ENCODE assay signal across 30 cellular contexts in genomic region chr16:57051696-57052228, GRCh38. TPM values are rescaled to one million over a fixed set of nuclear protein-coding genes. Genes with fewer than 3 reads are reported as not detected.
DNase-seq lines count a peak whose midpoint lies in the region; ATAC-seq, FAIRE-seq and TF ChIP-seq lines count a peak whose summit lies in the region.
"Had no signal": no experiment of that assay in that cellular context is flagged by ENCODE, and none has a peak within 500 bp of the region (broad histone marks: within the 10 kb centered on the region; RNA-seq: fewer than 3 reads in every experiment).

No MANE protein-coding gene starts in this region.

- no peaks in the 10 kb centered on the region for H3K79me2 ChIP-seq in Karpas-422 (ENCODE audit: low read length)
- H3K79me2 ChIP-seq: parathyroid adenoma had no signal

- FAIRE-seq in GM12892 (lab: Jason Lieb, UNC): peak; percentile 40
- FAIRE-seq: D721Med, urothelium cell line had no signal

- no peak overlapping the region for H3K9ac ChIP-seq in Karpas-422 (ENCODE audit: low read length)
- H3K9ac ChIP-seq: parathyroid adenoma had no signal

- H3K27ac Mint-ChIP-seq in activated naive CD4-positive, alpha-beta T cell treated with anti-CD3 and anti-CD28 coated beads for 36 hours: peak overlapping the region; percentile 56
- peak overlapping the region; percentile 77 to 88 for H3K27ac Mint-ChIP-seq in activated naive CD4-positive, alpha-beta T cell treated with anti-CD3 and anti-CD28 coated beads, Interleukin-2, amount 50 U/mL, for 72 hours
- H3K27ac Mint-ChIP-seq in stimulated activated memory B cell treated with anti-CD40 and anti-IgM and Interleukin-4, amounts not matched to agents 10 μg/mL and 1 μg/mL and 100 μg/mL, for 72 hours: peak overlapping the region; percentile 97

- intact Hi-C loops in activated naive CD4-positive, alpha-beta T cell treated with anti-CD3 and anti-CD28 coated beads for 36 hours (cut with micrococcal nuclease): no loop called here

- H3K27me3 ChIP-seq in Karpas-422 (ENCODE audit: low read length): no peaks in the 10 kb centered on the region
- H3K27me3 ChIP-seq: dorsolateral prefrontal cortex had no signal

- no peak overlapping the region for H3K4me3 Mint-ChIP-seq in activated naive CD4-positive, alpha-beta T cell treated with anti-CD3 and anti-CD28 coated beads for 36 hours
- peak overlapping the region; percentile 78 for H3K4me3 Mint-ChIP-seq in stimulated activated memory B cell treated with anti-CD40 and anti-IgM and Interleukin-4, amounts not matched to agents 10 μg/mL and 1 μg/mL and 100 μg/mL, for 72 hours
- H3K4me3 Mint-ChIP-seq: immature natural killer cell had no signal

- H3K36me3 Mint-ChIP-seq in activated naive CD4-positive, alpha-beta T cell treated with anti-CD3 and anti-CD28 coated beads for 36 hours (ENCODE audit: low read depth): peaks cover 37% of the 10 kb centered on the region
- H3K36me3 Mint-ChIP-seq in activated naive CD4-positive, alpha-beta T cell treated with anti-CD3 and anti-CD28 coated beads, Interleukin-2, amount 50 U/mL, for 72 hours: peaks cover 20 to 32% of the 10 kb centered on the region in 2 donors
- H3K36me3 Mint-ChIP-seq in stimulated activated memory B cell treated with anti-CD40 and anti-IgM and Interleukin-4, amounts not matched to agents 10 μg/mL and 1 μg/mL and 100 μg/mL, for 72 hours: peaks cover 79% of the 10 kb centered on the region

- no peaks in the 10 kb centered on the region for H4K20me1 ChIP-seq in Karpas-422 (ENCODE audit: insufficient read depth, low read depth, low read length)

- peak; percentile 25 for DNase-seq in activated naive CD4-positive, alpha-beta T cell treated with anti-CD3 and anti-CD28 coated beads for 36 hours
- no peak for DNase-seq in activated naive CD4-positive, alpha-beta T cell (lab: John Stamatoyannopoulos, UW)
- no peak for DNase-seq in GM12892 (ENCODE audit: insufficient read length)
- no peak for DNase-seq in activated naive CD4-positive, alpha-beta T cell treated with anti-CD3 and anti-CD28 coated beads, Interleukin-2, amount 50 U/mL, for 72 hours (ENCODE audit: low spot score in 2 of 2)
- DNase-seq in Karpas-422: no peak
- DNase-seq: activated CD4-positive, CD25-positive, alpha-beta regulatory T cell; activated CD8-positive, alpha-beta memory T cell treated with anti-CD3 and anti-CD28 coated beads for 24 hours; activated T-cell treated with anti-CD3 and anti-CD28 coated beads, Interleukin-2, amount 50 U/mL, for 48 hours; C1 segment of cervical spinal cord; cerebellar nuclear complex; dorsolateral prefrontal cortex; HCEC 1CT; hypothalamus; immature natural killer cell; left colon; MM.1S; NCI-H1417; NCI-H2081; NCI-H2227 treated with DMSO at 0.1 percent for 48 hours; NCI-H526 treated with DMSO at 0.1 percent for 48 hours; Right ventricle myocardium superior; stimulated activated CD4-positive, alpha-beta T cell treated with anti-CD3 and anti-CD28 coated beads, Interleukin-1b, Interleukin-23, amount 100 ng/mL, for 48 hours had no signal

- H3K9me3 Mint-ChIP-seq in activated naive CD4-positive, alpha-beta T cell treated with anti-CD3 and anti-CD28 coated beads for 36 hours: no peaks in the 10 kb centered on the region
- no peaks in the 10 kb centered on the region for H3K9me3 Mint-ChIP-seq in activated naive CD4-positive, alpha-beta T cell treated with anti-CD3 and anti-CD28 coated beads, Interleukin-2, amount 50 U/mL, for 72 hours
- no peaks in the 10 kb centered on the region for H3K9me3 Mint-ChIP-seq in stimulated activated memory B cell treated with anti-CD40 and anti-IgM and Interleukin-4, amounts not matched to agents 10 μg/mL and 1 μg/mL and 100 μg/mL, for 72 hours
- H3K9me3 Mint-ChIP-seq: immature natural killer cell had no signal

- peaks cover 25% of the 10 kb centered on the region; the same call in 1 of the 2 replicates for H3K36me3 ChIP-seq in Karpas-422 (ENCODE audit: insufficient read depth, low read length)
- H3K36me3 ChIP-seq: thoracic aorta had no signal

- ATAC-seq in activated naive CD4-positive, alpha-beta T cell treated with anti-CD3 and anti-CD28 coated beads, Interleukin-2, amount 50 U/mL, for 72 hours: peak in 1 of 2 donors; percentile 41
- ATAC-seq in stimulated activated memory B cell treated with anti-CD40 and anti-IgM and Interleukin-4, amounts not matched to agents 10 μg/mL and 1 μg/mL and 100 μg/mL, for 72 hours: peak; percentile 79
- ATAC-seq in HG03175 (IDR thresholded peaks at IDR 0.05; ENCODE audit: unreplicated experiment) (no peak), GM19452 (IDR thresholded peaks at IDR 0.05; ENCODE audit: unreplicated experiment) (no peak)
- ATAC-seq: left colon had no signal

- H3K4me2 ChIP-seq in Karpas-422 (ENCODE audit: low read depth, low read length, poor library complexity, severe bottlenecking): no peak overlapping the region
- H3K4me2 ChIP-seq: smooth muscle cell had no signal

- H3K27ac ChIP-seq in Karpas-422 (ENCODE audit: low read length): no peak overlapping the region
- H3K27ac ChIP-seq: dorsolateral prefrontal cortex, parathyroid adenoma, thoracic aorta had no signal

- H3K9me3 ChIP-seq in Karpas-422 (ENCODE audit: low read length): no peaks in the 10 kb centered on the region
- H3K9me3 ChIP-seq: thoracic aorta had no signal

- H2AFZ ChIP-seq in Karpas-422 (ENCODE audit: low read length): no peak overlapping the region
- H2AFZ ChIP-seq: parathyroid adenoma had no signal

- CTCF ChIA-PET in activated naive CD4-positive, alpha-beta T cell treated with anti-CD3 and anti-CD28 coated beads for 36 hours (lab: Charles Lee): interaction anchor here (4.8 kb wide), 1 partner anchor 87 kb away, joined by 27 read pairs; no protein-coding TSS in a partner anchor

- H3K4me3 ChIP-seq in Karpas-422 (ENCODE audit: low read length): no peak overlapping the region
- H3K4me3 ChIP-seq: dorsolateral prefrontal cortex, smooth muscle cell, thoracic aorta had no signal

- H3K4me1 ChIP-seq in Karpas-422 (ENCODE audit: low read length): no peaks in the 10 kb centered on the region
- H3K4me1 ChIP-seq: parathyroid adenoma had no signal

- peaks cover 45% of the 10 kb centered on the region for H3K4me1 Mint-ChIP-seq in activated naive CD4-positive, alpha-beta T cell treated with anti-CD3 and anti-CD28 coated beads for 36 hours (ENCODE audit: low read depth)
- peaks cover 68% of the 10 kb centered on the region for H3K4me1 Mint-ChIP-seq in stimulated activated memory B cell treated with anti-CD40 and anti-IgM and Interleukin-4, amounts not matched to agents 10 μg/mL and 1 μg/mL and 100 μg/mL, for 72 hours

- H3K27me3 Mint-ChIP-seq in activated naive CD4-positive, alpha-beta T cell treated with anti-CD3 and anti-CD28 coated beads for 36 hours (ENCODE audit: low read depth): no peaks in the 10 kb centered on the region
- H3K27me3 Mint-ChIP-seq in stimulated activated memory B cell treated with anti-CD40 and anti-IgM and Interleukin-4, amounts not matched to agents 10 μg/mL and 1 μg/mL and 100 μg/mL, for 72 hours: no peaks in the 10 kb centered on the region

- H3K9me2 ChIP-seq in Karpas-422 (replicated peaks; ENCODE audit: insufficient read depth, low read length): no peaks in the 10 kb centered on the region

- TF ChIP-seq POLR2A in GM12892 (IDR thresholded peaks at IDR 0.05; ENCODE audit: low read depth, low read length): no peak

RNA-seq across cellular contexts. Expression of gene CPNE2, which starts 40.6 kb away (rescaled TPM):
- 1 to 10 TPM; 5.1 TPM for total RNA-seq in activated naive CD4-positive, alpha-beta T cell treated with anti-CD3 and anti-CD28 coated beads for 36 hours
- polyA plus RNA-seq in GM12892 (2012; ENCODE audit: missing spikeins): 13.1 TPM
- 10 to 100 TPM in 1 of 2 donors, 1 to 10 TPM in 1; 5.1 to 11.5 TPM for total RNA-seq in activated naive CD4-positive, alpha-beta T cell treated with anti-CD3 and anti-CD28 coated beads, Interleukin-2, amount 50 U/mL, for 72 hours
- 4.6 and 5.1 TPM in 2 replicates for total RNA-seq in Karpas-422 (2014; rRNA removed; shearing (Covaris generic); ENCODE audit: low replicate concordance)
